Comparison of ENCODE assay signal across 9 cellular contexts in the genomic region with DNA sequence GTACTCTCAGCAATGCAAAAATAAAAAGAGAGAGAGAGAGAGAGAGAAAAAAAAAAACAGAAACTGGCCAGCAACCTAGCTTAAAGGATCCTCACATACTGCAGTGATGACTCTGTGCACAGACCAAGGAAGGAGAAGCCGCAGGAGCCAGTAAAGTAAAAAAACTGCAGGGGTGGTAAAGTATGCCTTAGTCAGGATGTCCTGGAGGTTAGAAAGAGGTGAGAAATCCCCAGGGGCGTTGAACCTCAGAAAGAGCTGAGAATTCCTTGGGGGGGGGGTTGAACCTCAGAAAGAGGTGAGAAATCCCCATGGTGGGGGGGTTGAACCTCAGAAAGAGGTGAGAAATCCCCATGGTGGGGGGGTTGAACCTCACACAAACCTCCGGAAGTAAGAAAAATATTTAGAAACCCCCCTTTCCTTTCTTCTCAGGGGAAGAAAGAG. TPM values are rescaled to one million over a fixed set of nuclear protein-coding genes. Genes with fewer than 3 reads are reported as not detected.
A peak's percentile ranks its signal among the peaks of the same experiment; 100 is the strongest.
DNase-seq lines count a peak whose midpoint lies in the region; ATAC-seq, FAIRE-seq and TF ChIP-seq lines count a peak whose summit lies in the region.
"Had no signal": no experiment of that assay in that cellular context is flagged by ENCODE, and none has a peak within 500 bp of the region (broad histone marks: within the 10 kb centered on the region; RNA-seq: fewer than 3 reads in every experiment).

No MANE protein-coding gene starts in this region.

- CTCF ChIA-PET in K562 (lab: Yijun Ruan, JAX; ENCODE audit: low intra/inter-chr PET ratio) = no interaction called here

- peak overlapping the region; percentile 80 for H3K4me3 Mint-ChIP-seq in neural progenitor cell

- WGBS in K562 (ENCODE audit: insufficient coverage, low coverage, missing lambda C conversion rate) = 22% methylated on average over 2 of the region's 3 CpGs

- in situ Hi-C loops in K562 (cut with MboI) = no loop called here

- DNase-seq in K562 (ENCODE audit: extremely low read depth in 1 of 4, low spot score in 3 of 4) (no peak), neural progenitor cell (ENCODE audit: low spot score) (peak; percentile 25), medulla oblongata (ENCODE audit: extremely low spot score) (no peak), SK-N-DZ (ENCODE audit: low spot score) (no peak), NCI-H1105 (lab: John Stamatoyannopoulos, UW) (no peak)

- H3K4me2 ChIP-seq in K562 (ENCODE audit: insufficient read depth, low read length) (no peak overlapping the region), neural progenitor cell (peak overlapping the region; percentile 70)

- peaks cover 4% of the 10 kb centered on the region for H3K9me3 Mint-ChIP-seq in neural progenitor cell

- H4K20me1 ChIP-seq in K562 (replicated peaks; ENCODE audit: control insufficient read depth, insufficient read depth, low read length) (no peaks in the 10 kb centered on the region), neural progenitor cell (ENCODE audit: low read depth) (no peaks in the 10 kb centered on the region)

- no peaks in the 10 kb centered on the region; a peak in 1 of 5 replicates for H3K4me1 ChIP-seq in K562 (replicated peaks in 1 of 2; ENCODE audit: control insufficient read depth in 2 of 2, insufficient read depth in 2 of 2, low read length in 2 of 2)
- H3K4me1 ChIP-seq in neural progenitor cell = peaks cover 29% of the 10 kb centered on the region

- peak overlapping the region; percentile 90 for H3K27ac Mint-ChIP-seq in neural progenitor cell

- no peak for FAIRE-seq in K562 (lab: Jason Lieb, UNC)

- no peaks in the 10 kb centered on the region for H3K36me3 ChIP-seq in K562 (ENCODE audit: control insufficient read depth, insufficient read depth, low read length)
- H3K36me3 ChIP-seq in neural progenitor cell = no peaks in the 10 kb centered on the region

- peaks cover 2% of the 10 kb centered on the region for H3K27me3 Mint-ChIP-seq in neural progenitor cell (ENCODE audit: insufficient read depth, low read depth)

- H3K9me3 ChIP-seq in K562 (replicated peaks; ENCODE audit: control insufficient read depth, insufficient read depth, low read depth, low read length) = no peaks in the 10 kb centered on the region
- no peaks in the 10 kb centered on the region for H3K9me3 ChIP-seq in neural progenitor cell (ENCODE audit: low read depth)

- H2AFZ ChIP-seq in K562 (ENCODE audit: low read depth, low read length) = peak overlapping the region; percentile 83
- H2AFZ ChIP-seq in neural progenitor cell (replicated peaks) = no peak overlapping the region

- TF ChIP-seq CTCF in K562 (IDR thresholded peaks at IDR 0.05 in 2 of 3, conservative IDR thresholded peaks at IDR 0.05 in 1 of 3; ENCODE audit: insufficient read depth in 2 of 3, low read depth in 1 of 3, low read length in 3 of 3) (no peak), neural progenitor cell (IDR thresholded peaks at IDR 0.05) (no peak)

- TF ChIP-seq RAD21 in K562 (CRISPR knock-in tag; conservative IDR thresholded peaks at IDR 0.05 in 1 of 2, IDR thresholded peaks at IDR 0.05 in 1 of 2) = no peak

- peaks cover 37% of the 10 kb centered on the region for H3K4me1 Mint-ChIP-seq in neural progenitor cell

- H3K9ac ChIP-seq in K562 (ENCODE audit: insufficient read depth in 1 of 2, low read depth in 2 of 2, low read length in 2 of 2) = no peak overlapping the region
- no peak overlapping the region for H3K9ac ChIP-seq in neural progenitor cell

- H3F3A ChIP-seq in neural progenitor cell (ENCODE audit: low read depth) = peaks cover 40% of the 10 kb centered on the region

- no peak for TF ChIP-seq EP300 in K562 (IDR thresholded peaks at IDR 0.05; ENCODE audit: low read length)

- H3K27me3 ChIP-seq in K562 (ENCODE audit: control insufficient read depth in 2 of 2, insufficient read depth in 2 of 2, low read length in 2 of 2) = no peaks in the 10 kb centered on the region
- H3K27me3 ChIP-seq in neural progenitor cell = peaks cover 7% of the 10 kb centered on the region

- POLR2A ChIA-PET in K562 (lab: Yijun Ruan, JAX) = interaction anchor here (0.7 kb wide), 1 partner anchor 560 kb away, joined by 3 read pairs; no protein-coding TSS in a partner anchor

- H3K27ac ChIP-seq in K562 (ENCODE audit: extremely low read depth, low read depth, low read length) = no peak overlapping the region
- peak overlapping the region; percentile 75 for H3K27ac ChIP-seq in neural progenitor cell

- peak; percentile 69 for ATAC-seq in GM18502 (IDR thresholded peaks at IDR 0.05; ENCODE audit: poor library complexity, unreplicated experiment)
- peak; percentile 68 for ATAC-seq in HG03196 (IDR thresholded peaks at IDR 0.05; ENCODE audit: unreplicated experiment)
- ATAC-seq in K562 = peak; percentile 49
- ATAC-seq in HG02763 (IDR thresholded peaks at IDR 0.05; ENCODE audit: unreplicated experiment) = no peak

- no TSS peak for BruUV-seq in K562 (replicated peaks; lab: Mats Ljungman, UMichigan)

- H3K36me3 Mint-ChIP-seq in neural progenitor cell = no peaks in the 10 kb centered on the region

- no peaks in the 10 kb centered on the region for H3K9me1 ChIP-seq in K562 (ENCODE audit: control insufficient read depth, insufficient read depth, low read length)

- TF ChIP-seq POLR2A in K562 (conservative IDR thresholded peaks at IDR 0.05) = no peak

- H3K4me3 ChIP-seq in K562 (no peak overlapping the region), neural progenitor cell (peak overlapping the region; percentile 40)

- intact Hi-C loops in K562 (cut with micrococcal nuclease) = no loop called here

- H3K79me2 ChIP-seq in K562 (ENCODE audit: control insufficient read depth, insufficient read depth, low read length) = no peaks in the 10 kb centered on the region
- no peaks in the 10 kb centered on the region for H3K79me2 ChIP-seq in neural progenitor cell (ENCODE audit: low read depth)

RNA-seq across cellular contexts. Expression of gene MAGEA9, which starts 48.0 kb away (rescaled TPM):
- total RNA-seq in K562 (2011; cell fraction: chromatin; rRNA removed; ENCODE audit: low replicate concordance) = not detected in 2 replicates
- total RNA-seq in K562 (2011; cell fraction: nucleolus; rRNA removed) = 3.0 TPM in 1 of 2 replicates, not detected in the other
- total RNA-seq in K562 (2011; cell fraction: nucleoplasm; rRNA removed) = not detected in 2 replicates
- 1.0 TPM in 1 of 2 replicates, not detected in the other for total RNA-seq in K562 (2014; rRNA removed)
- not detected in 2 replicates for total RNA-seq in K562 (2014; rRNA removed; fragmentation: Illumina TruSeq; extraction: Trizol)
- total RNA-seq in K562 (2015; rRNA removed; fragmentation: Illumina TruSeq; extraction: Trizol) = 0.49 TPM in 1 of 2 replicates, not detected in the other
- not detected in 2 replicates for total RNA-seq in K562 (2021)
- polyA plus RNA-seq in K562 (2011; rRNA removed) = 0.17 TPM in 1 of 2 replicates, not detected in the other
- polyA plus RNA-seq in K562 (2011; cell fraction: cytosol; rRNA removed) = 1.8 TPM in 1 of 2 replicates, not detected in the other
- 0.14 and 1.1 TPM in 2 replicates for polyA plus RNA-seq in K562 (2011; cell fraction: nucleus; rRNA removed)
- 0.10 and 0.22 TPM in 2 replicates for polyA plus RNA-seq in K562 (2012)
- polyA plus RNA-seq in K562 (2014; fragmentation: Illumina TruSeq; extraction: Trizol) = 0.44 TPM in 1 of 2 replicates, not detected in the other
- under 1 TPM; 0.08 to 0.25 TPM for polyA plus RNA-seq in K562 (2014; fragmentation: Nextera tagmentation; extraction: Ambion mirVana)
- 0.53 and 0.65 TPM in 2 replicates for polyA plus RNA-seq in K562 (2014; rRNA removed)
- not detected in 2 replicates for polyA minus RNA-seq in K562 (2011; rRNA and poly(A)+ RNA removed)
- not detected in 2 replicates for polyA minus RNA-seq in K562 (2011; cell fraction: cytosol; rRNA and poly(A)+ RNA removed)
- polyA minus RNA-seq in K562 (2011; cell fraction: nucleus; rRNA and poly(A)+ RNA removed) = 0.44 TPM in 1 of 2 replicates, not detected in the other
- not detected in 2 replicates for total RNA-seq in neural progenitor cell (ENCODE audit: low replicate concordance)
- not detected in 2 replicates for polyA plus RNA-seq in SK-N-DZ (2014; cell fraction: cytosol; rRNA removed)
- polyA plus RNA-seq in SK-N-DZ (2014; cell fraction: nucleus; rRNA removed) = not detected in 2 replicates
- polyA plus RNA-seq: neural cell had no signal

RNA-seq across cellular contexts. Expression of gene MAGEA8, which starts 51.2 kb away (rescaled TPM):
- total RNA-seq in K562 (2011; cell fraction: chromatin; rRNA removed; ENCODE audit: low replicate concordance) = 0.81 and 0.99 TPM in 2 replicates
- 1.0 and 1.2 TPM in 2 replicates for total RNA-seq in K562 (2011; cell fraction: nucleolus; rRNA removed)
- total RNA-seq in K562 (2011; cell fraction: nucleoplasm; rRNA removed) = 1.1 and 2.4 TPM in 2 replicates
- total RNA-seq in K562 (2014; rRNA removed) (1.5 and 1.8 TPM in 2 replicates), K562 (2014; rRNA removed; fragmentation: Illumina TruSeq; extraction: Trizol) (1.5 and 1.9 TPM in 2 replicates), K562 (2015; rRNA removed; fragmentation: Illumina TruSeq; extraction: Trizol) (1.3 and 1.8 TPM in 2 replicates), K562 (2021) (2.2 and 2.9 TPM in 2 replicates), neural progenitor cell (ENCODE audit: low replicate concordance) (not detected in 2 replicates)
- polyA plus RNA-seq in K562 (2011; rRNA removed) (1.3 and 4.6 TPM in 2 replicates), K562 (2014; fragmentation: Illumina TruSeq; extraction: Trizol) (2.2 and 2.4 TPM in 2 replicates), K562 (2014; fragmentation: Nextera tagmentation; extraction: Ambion mirVana) (1 to 10 TPM in 1 of 2 experiments, under 1 TPM in 1; 0.49 to 1.7 TPM), K562 (2014; rRNA removed) (2.1 and 2.5 TPM in 2 replicates)
- polyA plus RNA-seq in K562 (2011; cell fraction: cytosol; rRNA removed) = 1.3 and 3.0 TPM in 2 replicates
- 0.45 and 1.7 TPM in 2 replicates for polyA plus RNA-seq in K562 (2011; cell fraction: nucleus; rRNA removed)
- 3.4 and 5.4 TPM in 2 replicates for polyA plus RNA-seq in K562 (2012)
- 0.99 and 3.0 TPM in 2 replicates for polyA minus RNA-seq in K562 (2011; rRNA and poly(A)+ RNA removed)
- polyA minus RNA-seq in K562 (2011; cell fraction: cytosol; rRNA and poly(A)+ RNA removed) = 1.0 TPM in 1 of 2 replicates, not detected in the other
- polyA minus RNA-seq in K562 (2011; cell fraction: nucleus; rRNA and poly(A)+ RNA removed) = 0.40 and 0.44 TPM in 2 replicates
- not detected in 2 replicates for polyA plus RNA-seq in SK-N-DZ (2014; cell fraction: cytosol; rRNA removed)
- polyA plus RNA-seq in SK-N-DZ (2014; cell fraction: nucleus; rRNA removed) = not detected in 2 replicates
- polyA plus RNA-seq: neural cell had no signal

RNA-seq across cellular contexts. Expression of gene HSFX1, which starts 55.9 kb away (rescaled TPM):
- 0.44 and 0.48 TPM in 2 replicates for total RNA-seq in K562 (2011; cell fraction: chromatin; rRNA removed; ENCODE audit: low replicate concordance)
- total RNA-seq in K562 (2011; cell fraction: nucleolus; rRNA removed) = 0.17 and 0.39 TPM in 2 replicates
- not detected in 2 replicates for total RNA-seq in K562 (2011; cell fraction: nucleoplasm; rRNA removed)
- not detected in 2 replicates for total RNA-seq in K562 (2014; rRNA removed)
- not detected in 2 replicates for total RNA-seq in K562 (2014; rRNA removed; fragmentation: Illumina TruSeq; extraction: Trizol)
- total RNA-seq in K562 (2015; rRNA removed; fragmentation: Illumina TruSeq; extraction: Trizol) = not detected in 2 replicates
- total RNA-seq in K562 (2021) = not detected in 2 replicates
- polyA plus RNA-seq in K562 (2011; rRNA removed) = 0.10 and 0.14 TPM in 2 replicates
- polyA plus RNA-seq in K562 (2011; cell fraction: cytosol; rRNA removed) = 0.10 TPM in 1 of 2 replicates, not detected in the other
- 0.25 and 0.40 TPM in 2 replicates for polyA plus RNA-seq in K562 (2011; cell fraction: nucleus; rRNA removed)
- 0.07 and 0.21 TPM in 2 replicates for polyA plus RNA-seq in K562 (2012)
- polyA plus RNA-seq in K562 (2014; fragmentation: Illumina TruSeq; extraction: Trizol) = not detected in 2 replicates
- polyA plus RNA-seq in K562 (2014; fragmentation: Nextera tagmentation; extraction: Ambion mirVana) = not detected
- not detected in 2 replicates for polyA plus RNA-seq in K562 (2014; rRNA removed)
- 0.18 TPM in 1 of 2 replicates, not detected in the other for polyA minus RNA-seq in K562 (2011; rRNA and poly(A)+ RNA removed)
- polyA minus RNA-seq in K562 (2011; cell fraction: cytosol; rRNA and poly(A)+ RNA removed) = not detected in 2 replicates
- 0.33 and 0.40 TPM in 2 replicates for polyA minus RNA-seq in K562 (2011; cell fraction: nucleus; rRNA and poly(A)+ RNA removed)
- total RNA-seq in neural progenitor cell (ENCODE audit: low replicate concordance) = 0.06 and 0.59 TPM in 2 replicates
- 0.47 and 2.0 TPM in 2 replicates for polyA plus RNA-seq in SK-N-DZ (2014; cell fraction: cytosol; rRNA removed)
- polyA plus RNA-seq in SK-N-DZ (2014; cell fraction: nucleus; rRNA removed) = 1.1 and 1.6 TPM in 2 replicates
